8 cellular contexts compared by ENCODE assay signal in the genomic region with DNA sequence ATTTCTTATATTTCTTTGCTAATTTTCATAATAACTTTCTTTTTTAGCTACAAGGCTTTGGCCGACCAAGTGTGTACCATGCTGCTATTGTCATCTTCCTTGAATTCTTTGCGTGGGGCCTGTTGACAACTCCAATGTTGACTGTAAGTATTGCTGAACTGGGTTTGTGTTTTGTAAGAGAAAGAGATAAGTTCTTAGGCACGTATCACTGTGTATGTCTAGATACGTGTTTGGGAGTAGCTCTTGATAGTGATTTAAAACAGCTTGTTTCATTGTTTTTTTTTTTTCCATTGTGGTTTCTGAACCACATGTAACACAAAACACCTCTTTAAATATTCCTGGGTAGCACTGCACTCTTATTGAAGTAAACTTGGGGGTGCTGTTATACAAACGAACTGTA.
DNase-seq lines count a peak whose midpoint lies in the region; ATAC-seq, FAIRE-seq and TF ChIP-seq lines count a peak whose summit lies in the region.
"Not testable (repeated sequence)": the region's sequence is repeated elsewhere in the genome, so short reads cannot be mapped to it uniquely, and the experiment has no call there.

No MANE protein-coding gene starts in this region.

- CTCF ChIA-PET in activated CD4-positive, alpha-beta T cell treated with anti-CD3 and anti-CD28 coated beads for 36 hours (lab: Charles Lee) = interaction anchor here (0.7 kb wide), 1 partner anchor 553 kb away, joined by 4 read pairs; no protein-coding TSS in a partner anchor
- CTCF ChIA-PET in activated CD8-positive, alpha-beta T cell treated with anti-CD3 and anti-CD28 coated beads for 36 hours (lab: Charles Lee); K562 (lab: Yijun Ruan, JAX; ENCODE audit: low intra/inter-chr PET ratio); naive thymus-derived CD4-positive, alpha-beta T cell (lab: Charles Lee): not testable (repeated sequence)

- H2AFZ ChIP-seq in K562 (ENCODE audit: low read depth, low read length) = not testable (repeated sequence)

- not testable (repeated sequence) for H3K27me3 Mint-ChIP-seq in CD4-positive, CD25-positive, alpha-beta regulatory T cell; activated CD4-positive, alpha-beta T cell treated with anti-CD3 and anti-CD28 coated beads for 36 hours; activated CD8-positive, alpha-beta T cell treated with anti-CD3 and anti-CD28 coated beads for 36 hours; activated T-helper 2 cell treated with anti-CD3 and anti-CD28 coated beads, Interferon-gamma antibody, Interleukin-2, Interleukin-4, amounts not matched to agents 10 μg/mL and 5 μg/mL and 100 μg/mL, durations not matched to agents 14 hours and 24 hours and 36 hours (ENCODE audit: low read depth); naive thymus-derived CD4-positive, alpha-beta T cell; nephron progenitor cell (ENCODE audit: low read depth, poor library complexity)

- not testable (repeated sequence) for BruUV-seq in K562 (replicated peaks; lab: Mats Ljungman, UMichigan)

- not testable (repeated sequence) for H3K4me3 Mint-ChIP-seq in CD4-positive, CD25-positive, alpha-beta regulatory T cell; activated CD4-positive, alpha-beta T cell treated with anti-CD3 and anti-CD28 coated beads for 36 hours; activated CD8-positive, alpha-beta T cell treated with anti-CD3 and anti-CD28 coated beads for 36 hours; activated T-helper 2 cell treated with anti-CD3 and anti-CD28 coated beads, Interferon-gamma antibody, Interleukin-2, Interleukin-4, amounts not matched to agents 10 μg/mL and 5 μg/mL and 100 μg/mL, durations not matched to agents 14 hours and 24 hours and 36 hours (ENCODE audit: low read depth); nephron progenitor cell
- H3K4me3 Mint-ChIP-seq in naive thymus-derived CD4-positive, alpha-beta T cell = peak overlapping the region in 5 of 10 donors; percentile 24 to 55 (median 41)

- not testable (repeated sequence) for TF ChIP-seq RAD21 in K562 (CRISPR knock-in tag; conservative IDR thresholded peaks at IDR 0.05 in 1 of 2, IDR thresholded peaks at IDR 0.05 in 1 of 2)

- peaks cover 11 to 31% (median 17%) of the 10 kb centered on the region in 4 donors for H3K4me1 Mint-ChIP-seq in CD4-positive, CD25-positive, alpha-beta regulatory T cell
- peaks cover 24% of the 10 kb centered on the region for H3K4me1 Mint-ChIP-seq in activated CD4-positive, alpha-beta T cell treated with anti-CD3 and anti-CD28 coated beads for 36 hours
- H3K4me1 Mint-ChIP-seq in activated CD8-positive, alpha-beta T cell treated with anti-CD3 and anti-CD28 coated beads for 36 hours (ENCODE audit: low read depth) = peaks cover 19% of the 10 kb centered on the region
- peaks cover 18% of the 10 kb centered on the region for H3K4me1 Mint-ChIP-seq in activated T-helper 2 cell treated with anti-CD3 and anti-CD28 coated beads, Interferon-gamma antibody, Interleukin-2, Interleukin-4, amounts not matched to agents 10 μg/mL and 5 μg/mL and 100 μg/mL, durations not matched to agents 14 hours and 24 hours and 36 hours (ENCODE audit: low read depth)
- peaks cover 0 to 36% (median 25%) of the 10 kb centered on the region in 7 donors for H3K4me1 Mint-ChIP-seq in naive thymus-derived CD4-positive, alpha-beta T cell
- H3K4me1 Mint-ChIP-seq in nephron progenitor cell = not testable (repeated sequence)

- H3K9me1 ChIP-seq in K562 (ENCODE audit: control insufficient read depth, insufficient read depth, low read length) = not testable (repeated sequence)

- WGBS in K562 (ENCODE audit: insufficient coverage, low coverage, missing lambda C conversion rate) = 22% methylated on average over 5 of the region's 5 CpGs

- not testable (repeated sequence) for H3K4me1 ChIP-seq in CD4-positive, CD25-positive, alpha-beta regulatory T cell (ENCODE audit: control insufficient read depth, insufficient read depth, low read length, poor library complexity, severe bottlenecking); K562 (replicated peaks in 1 of 2; ENCODE audit: control insufficient read depth in 2 of 2, insufficient read depth in 2 of 2, low read length in 2 of 2); naive thymus-derived CD4-positive, alpha-beta T cell (ENCODE audit: control insufficient read depth in 2 of 2, insufficient read depth in 2 of 2, low read length in 2 of 2)

- TF ChIP-seq EP300 in K562 (IDR thresholded peaks at IDR 0.05; ENCODE audit: low read length) = not testable (repeated sequence)

- H3K79me2 ChIP-seq in K562 (ENCODE audit: control insufficient read depth, insufficient read depth, low read length) = peaks cover 26% of the 10 kb centered on the region

- H3K9me3 Mint-ChIP-seq in CD4-positive, CD25-positive, alpha-beta regulatory T cell; activated CD4-positive, alpha-beta T cell treated with anti-CD3 and anti-CD28 coated beads for 36 hours (ENCODE audit: low read depth); activated CD8-positive, alpha-beta T cell treated with anti-CD3 and anti-CD28 coated beads for 36 hours; activated T-helper 2 cell treated with anti-CD3 and anti-CD28 coated beads, Interferon-gamma antibody, Interleukin-2, Interleukin-4, amounts not matched to agents 10 μg/mL and 5 μg/mL and 100 μg/mL, durations not matched to agents 14 hours and 24 hours and 36 hours; naive thymus-derived CD4-positive, alpha-beta T cell; nephron progenitor cell: not testable (repeated sequence)

- DNase-seq in CD4-positive, CD25-positive, alpha-beta regulatory T cell; activated CD4-positive, alpha-beta T cell treated with anti-CD3 and anti-CD28 coated beads for 36 hours; activated CD8-positive, alpha-beta T cell treated with anti-CD3 and anti-CD28 coated beads for 36 hours; activated T-helper 2 cell treated with anti-CD3 and anti-CD28 coated beads, Interferon-gamma antibody, Interleukin-2, Interleukin-4, amounts not matched to agents 10 μg/mL and 5 μg/mL and 100 μg/mL, durations not matched to agents 14 hours and 24 hours and 36 hours (ENCODE audit: low spot score); nephron progenitor cell: not testable (repeated sequence)
- DNase-seq in OCI-M1 (lab: John Stamatoyannopoulos, UW) (peak; percentile 35), K562 (ENCODE audit: extremely low read depth in 1 of 4, low spot score in 3 of 4) (peak in 1 of 4 experiments; percentile 1)
- peak in 4 of 9 donors; percentile 0 to 25 (median 12) for DNase-seq in naive thymus-derived CD4-positive, alpha-beta T cell

- peak overlapping the region; percentile 33 to 77 (median 49) for H3K27ac Mint-ChIP-seq in CD4-positive, CD25-positive, alpha-beta regulatory T cell
- H3K27ac Mint-ChIP-seq in activated CD4-positive, alpha-beta T cell treated with anti-CD3 and anti-CD28 coated beads for 36 hours = peak overlapping the region; percentile 77
- peak overlapping the region; percentile 71 for H3K27ac Mint-ChIP-seq in activated CD8-positive, alpha-beta T cell treated with anti-CD3 and anti-CD28 coated beads for 36 hours
- peak overlapping the region; percentile 79 for H3K27ac Mint-ChIP-seq in activated T-helper 2 cell treated with anti-CD3 and anti-CD28 coated beads, Interferon-gamma antibody, Interleukin-2, Interleukin-4, amounts not matched to agents 10 μg/mL and 5 μg/mL and 100 μg/mL, durations not matched to agents 14 hours and 24 hours and 36 hours
- H3K27ac Mint-ChIP-seq in naive thymus-derived CD4-positive, alpha-beta T cell = peak overlapping the region in 6 of 9 donors; percentile 7 to 63 (median 40)
- H3K27ac Mint-ChIP-seq in nephron progenitor cell = peak overlapping the region; percentile 48

- TF ChIP-seq CTCF in activated CD8-positive, alpha-beta T cell treated with anti-CD3 and anti-CD28 coated beads for 36 hours (IDR thresholded peaks at IDR 0.05); K562 (IDR thresholded peaks at IDR 0.05 in 2 of 3, conservative IDR thresholded peaks at IDR 0.05 in 1 of 3; ENCODE audit: insufficient read depth in 2 of 3, low read depth in 1 of 3, low read length in 3 of 3); nephron progenitor cell (IDR thresholded peaks at IDR 0.05): not testable (repeated sequence)

- not testable (repeated sequence) for H3K27me3 ChIP-seq in CD4-positive, CD25-positive, alpha-beta regulatory T cell (ENCODE audit: control insufficient read depth, insufficient read depth, low read length); K562 (ENCODE audit: control insufficient read depth in 2 of 2, insufficient read depth in 2 of 2, low read length in 2 of 2); naive thymus-derived CD4-positive, alpha-beta T cell (ENCODE audit: control insufficient read depth in 2 of 2, insufficient read depth in 2 of 2, low read length in 2 of 2)

- not testable (repeated sequence) for H4K20me1 ChIP-seq in K562 (replicated peaks; ENCODE audit: control insufficient read depth, insufficient read depth, low read length)

- not testable (repeated sequence) for H3K4me3 ChIP-seq in CD4-positive, CD25-positive, alpha-beta regulatory T cell (ENCODE audit: low read depth, low read length); K562; naive thymus-derived CD4-positive, alpha-beta T cell (ENCODE audit: low read length)

- not testable (repeated sequence) for H3K27ac ChIP-seq in CD4-positive, CD25-positive, alpha-beta regulatory T cell (ENCODE audit: insufficient read depth, low read length, poor library complexity, severe bottlenecking); K562 (ENCODE audit: extremely low read depth, low read depth, low read length); naive thymus-derived CD4-positive, alpha-beta T cell (ENCODE audit: low read depth, low read length)

- not testable (repeated sequence) for H3K4me2 ChIP-seq in K562 (ENCODE audit: insufficient read depth, low read length)

- not testable (repeated sequence) for FAIRE-seq in K562 (lab: Jason Lieb, UNC)

- not testable (repeated sequence) for TF ChIP-seq POLR2A in K562 (conservative IDR thresholded peaks at IDR 0.05)

- ATAC-seq in CD4-positive, CD25-positive, alpha-beta regulatory T cell (ENCODE audit: low read depth in 2 of 2); activated CD8-positive, alpha-beta T cell treated with anti-CD3 and anti-CD28 coated beads for 36 hours; naive thymus-derived CD4-positive, alpha-beta T cell: not testable (repeated sequence)
- peak; percentile 51 for ATAC-seq in activated CD4-positive, alpha-beta T cell treated with anti-CD3 and anti-CD28 coated beads for 36 hours
- ATAC-seq in K562 = 0 out of 3 replicates have a peak, but pooled peaks have one; percentile 12

- intact Hi-C loops in activated CD4-positive, alpha-beta T cell treated with anti-CD3 and anti-CD28 coated beads for 36 hours (cut with DNase I, micrococcal nuclease); activated CD8-positive, alpha-beta T cell treated with anti-CD3 and anti-CD28 coated beads for 36 hours (cut with micrococcal nuclease); activated T-helper 2 cell treated with anti-CD3 and anti-CD28 coated beads, Interferon-gamma antibody, Interleukin-2, Interleukin-4, amounts not matched to agents 10 μg/mL and 5 μg/mL and 100 μg/mL, durations not matched to agents 14 hours and 24 hours and 36 hours (cut with micrococcal nuclease); K562 (cut with micrococcal nuclease); naive thymus-derived CD4-positive, alpha-beta T cell (cut with micrococcal nuclease): not testable (repeated sequence)

- POLR2A ChIA-PET in activated CD4-positive, alpha-beta T cell treated with anti-CD3 and anti-CD28 coated beads for 36 hours (lab: Charles Lee); activated CD8-positive, alpha-beta T cell treated with anti-CD3 and anti-CD28 coated beads for 36 hours (lab: Charles Lee); K562 (lab: Yijun Ruan, JAX); naive thymus-derived CD4-positive, alpha-beta T cell (lab: Charles Lee): not testable (repeated sequence)

- H3K9ac ChIP-seq in K562 (ENCODE audit: insufficient read depth in 1 of 2, low read depth in 2 of 2, low read length in 2 of 2) = not testable (repeated sequence)

- not testable (repeated sequence) for H3K9me3 ChIP-seq in CD4-positive, CD25-positive, alpha-beta regulatory T cell (ENCODE audit: control insufficient read depth in 2 of 2, low read length in 2 of 2); K562 (replicated peaks; ENCODE audit: control insufficient read depth, insufficient read depth, low read depth, low read length); naive thymus-derived CD4-positive, alpha-beta T cell (ENCODE audit: control insufficient read depth in 2 of 3, low read length in 3 of 3)

- not testable (repeated sequence) for H3K36me3 Mint-ChIP-seq in CD4-positive, CD25-positive, alpha-beta regulatory T cell; activated CD4-positive, alpha-beta T cell treated with anti-CD3 and anti-CD28 coated beads for 36 hours (ENCODE audit: low read depth); activated CD8-positive, alpha-beta T cell treated with anti-CD3 and anti-CD28 coated beads for 36 hours (ENCODE audit: low read depth); activated T-helper 2 cell treated with anti-CD3 and anti-CD28 coated beads, Interferon-gamma antibody, Interleukin-2, Interleukin-4, amounts not matched to agents 10 μg/mL and 5 μg/mL and 100 μg/mL, durations not matched to agents 14 hours and 24 hours and 36 hours (ENCODE audit: low read depth); naive thymus-derived CD4-positive, alpha-beta T cell
- peaks cover 41% of the 10 kb centered on the region for H3K36me3 Mint-ChIP-seq in nephron progenitor cell (ENCODE audit: low read depth)

- in situ Hi-C loops in K562 (cut with MboI) = not testable (repeated sequence)

- not testable (repeated sequence) for H3K36me3 ChIP-seq in CD4-positive, CD25-positive, alpha-beta regulatory T cell (ENCODE audit: control insufficient read depth, insufficient read depth, low read length); K562 (ENCODE audit: control insufficient read depth, insufficient read depth, low read length); naive thymus-derived CD4-positive, alpha-beta T cell (ENCODE audit: control insufficient read depth in 2 of 3, insufficient read depth in 3 of 3, low read length in 3 of 3)
